22 cellular contexts compared by ENCODE assay signal in the genomic region with DNA sequence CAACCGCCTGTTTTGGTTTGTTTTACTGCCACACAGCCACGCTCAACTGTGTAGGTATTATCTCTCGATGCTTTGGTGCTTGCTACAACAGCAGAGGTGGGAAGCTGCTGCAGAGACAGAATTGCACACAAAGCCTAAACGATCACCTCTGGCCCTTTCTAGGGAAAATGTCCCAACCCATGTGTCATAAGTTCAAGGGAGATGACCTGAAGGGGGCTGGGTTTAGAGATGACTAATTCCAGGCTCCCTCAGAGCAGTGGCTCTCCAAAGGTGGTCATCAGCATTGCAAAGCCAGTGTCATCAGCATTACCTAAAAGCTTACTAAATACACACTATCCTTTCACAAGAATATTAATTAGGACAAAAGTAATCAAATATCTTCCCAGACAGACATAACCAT.
"Had no signal": no experiment of that assay in that cellular context is flagged by ENCODE, and none has a peak within 500 bp of the region (broad histone marks: within the 10 kb centered on the region; RNA-seq: fewer than 3 reads in every experiment).

No MANE protein-coding gene starts in this region.

- H3K4me3 Mint-ChIP-seq: activated CD4-positive, alpha-beta memory T cell treated with anti-CD3 and anti-CD28 coated beads, Interleukin-2, amount 10 ng/mL, durations not matched to agents 7 days and 5 days; activated CD4-positive, alpha-beta T cell treated with anti-CD3 and anti-CD28 coated beads for 36 hours; activated naive CD8-positive, alpha-beta T cell; T-helper 2 cell treated with Interferon-gamma antibody and Interleukin-4, amounts not matched to agents 5 μg/mL and 100 μg/mL, for 36 hours; WTC11 had no signal

- ATAC-seq: activated CD4-positive, alpha-beta T cell treated with anti-CD3 and anti-CD28 coated beads for 36 hours; WTC11 had no signal

- H3K9me3 ChIP-seq: esophagus squamous epithelium, tibial artery had no signal

- H3K27me3 ChIP-seq: esophagus squamous epithelium, tibial artery had no signal

- H3K27ac Mint-ChIP-seq: activated CD4-positive, alpha-beta memory T cell treated with anti-CD3 and anti-CD28 coated beads, Interleukin-2, amount 10 ng/mL, durations not matched to agents 7 days and 5 days; activated CD4-positive, alpha-beta T cell treated with anti-CD3 and anti-CD28 coated beads for 36 hours; activated naive CD8-positive, alpha-beta T cell; T-helper 2 cell treated with Interferon-gamma antibody and Interleukin-4, amounts not matched to agents 5 μg/mL and 100 μg/mL, for 36 hours; WTC11 had no signal

- H3K4me3 ChIP-seq: esophagus squamous epithelium, tibial artery had no signal

- DNase-seq: activated CD4-positive, alpha-beta memory T cell treated with anti-CD3 and anti-CD28 coated beads, Interleukin-2, amount 10 ng/mL, durations not matched to agents 7 days and 5 days; activated CD4-positive, alpha-beta T cell treated with anti-CD3 and anti-CD28 coated beads for 36 hours; activated gamma-delta T cell; activated T-cell treated with anti-CD3 and anti-CD28 coated beads, Interleukin-2, amount 50 U/mL, for 48 hours; amygdala; dermis blood vessel endothelial cell; effector memory CD4-positive, alpha-beta T cell; esophagus squamous epithelium; foreskin fibroblast; glutamatergic neuron; hippocampal formation; islet precursor cell; occipital lobe; stimulated activated CD4-positive, alpha-beta T cell treated with anti-CD3 and anti-CD28 coated beads, Interleukin-12 subunit alpha, Interleukin-12 subunit beta, amount 100 ng/mL, for 4 hours; stimulated activated CD4-positive, alpha-beta T cell treated with anti-CD3 and anti-CD28 coated beads, Interleukin-1b, Interleukin-23, amount 100 ng/mL, for 48 hours; stimulated activated CD8-positive, alpha-beta memory T cell treated with anti-CD3 and anti-CD28 coated beads, Interleukin-4, amount 100 ng/mL, for 48 hours; stimulated activated naive CD4-positive, alpha-beta T cell; substantia nigra; tibial artery had no signal

- H3K9me3 Mint-ChIP-seq: activated CD4-positive, alpha-beta memory T cell treated with anti-CD3 and anti-CD28 coated beads, Interleukin-2, amount 10 ng/mL, durations not matched to agents 7 days and 5 days; T-helper 2 cell treated with Interferon-gamma antibody and Interleukin-4, amounts not matched to agents 5 μg/mL and 100 μg/mL, for 36 hours; WTC11 had no signal

- H3K27ac ChIP-seq: esophagus squamous epithelium, tibial artery had no signal

- H3K27me3 Mint-ChIP-seq: activated CD4-positive, alpha-beta memory T cell treated with anti-CD3 and anti-CD28 coated beads, Interleukin-2, amount 10 ng/mL, durations not matched to agents 7 days and 5 days; activated CD4-positive, alpha-beta T cell treated with anti-CD3 and anti-CD28 coated beads for 36 hours; activated naive CD8-positive, alpha-beta T cell had no signal
